8 cellular contexts compared by ENCODE assay signal in genomic region chr19:11446652-11447301, GRCh38. TPM values are rescaled to one million over a fixed set of nuclear protein-coding genes. Genes with fewer than 3 reads are reported as not detected.
DNase-seq lines count a peak whose midpoint lies in the region; ATAC-seq and TF ChIP-seq lines count a peak whose summit lies in the region.

No MANE protein-coding gene starts in this region.

- H3K9me3 Mint-ChIP-seq in GM23338 (no peaks in the 10 kb centered on the region; the same call in 2 of the 3 replicates), mesothelial cell of epicardium (no peaks in the 10 kb centered on the region)

- peak overlapping the region; percentile 65 for H3K27ac Mint-ChIP-seq in GM23338
- no peak overlapping the region for H3K27ac Mint-ChIP-seq in mesothelial cell of epicardium

- ATAC-seq in GM23338 (peak; percentile 91), thoracic aorta (ENCODE audit: insufficient number of reproducible peaks, low FRiP score, low read depth) (no peak), GM21576 (IDR thresholded peaks at IDR 0.05; ENCODE audit: unreplicated experiment) (no peak), HG02798 (IDR thresholded peaks at IDR 0.05; ENCODE audit: poor library complexity, unreplicated experiment) (no peak)

- H3K4me1 ChIP-seq in GM23338 (ENCODE audit: insufficient read depth) (peaks cover 10% of the 10 kb centered on the region), thoracic aorta (ENCODE audit: control insufficient read depth in 1 of 2, low read depth in 2 of 2) (no peaks in the 10 kb centered on the region)

- H3K4me3 Mint-ChIP-seq in GM23338 (no peak overlapping the region), mesothelial cell of epicardium (no peak overlapping the region)

- no peak overlapping the region for H3K4me2 ChIP-seq in GM23338

- H3K36me3 ChIP-seq in GM23338 (ENCODE audit: insufficient read depth): peaks cover 6% of the 10 kb centered on the region
- H3K36me3 ChIP-seq in thoracic aorta: peaks cover 49% of the 10 kb centered on the region

- DNase-seq in AML-193 (lab: John Stamatoyannopoulos, UW) (peak; percentile 11 to 17), GM23338 (ENCODE audit: low spot score) (peak; percentile 79), mesothelial cell of epicardium (ENCODE audit: low spot score in 2 of 2, unreplicated experiment in 2 of 2) (peak in 1 of 2 experiments; percentile 72), thoracic aorta (ENCODE audit: low spot score) (no peak)
- peak; percentile 62 for DNase-seq in activated CD4-positive, alpha-beta T cell treated with anti-CD3 and anti-CD28 coated beads for 48 hours
- peak; percentile 38 for DNase-seq in effector CD8-positive, alpha-beta T cell (lab: John Stamatoyannopoulos, UW)

- H3K4me3 ChIP-seq in GM23338: no peak overlapping the region
- H3K4me3 ChIP-seq in thoracic aorta: no peak overlapping the region

- H3K27me3 Mint-ChIP-seq in GM23338 (ENCODE audit: insufficient read depth, low read depth, poor library complexity): peaks cover 6% of the 10 kb centered on the region
- no peaks in the 10 kb centered on the region for H3K27me3 Mint-ChIP-seq in mesothelial cell of epicardium (ENCODE audit: low read depth)

- H3K36me3 Mint-ChIP-seq in GM23338 (ENCODE audit: low read depth) (peaks cover 48% of the 10 kb centered on the region), mesothelial cell of epicardium (peaks cover 11% of the 10 kb centered on the region)

- H3K4me1 Mint-ChIP-seq in GM23338: peaks cover 7% of the 10 kb centered on the region; the same call in 2 of the 3 replicates
- no peaks in the 10 kb centered on the region for H3K4me1 Mint-ChIP-seq in mesothelial cell of epicardium

- 0 out of 2 replicates have a peak, but pooled peaks cover 2% of the 10 kb centered on the region for H3F3A ChIP-seq in GM23338 (replicated peaks; ENCODE audit: low read depth)

- H3K9me2 ChIP-seq in GM23338 (ENCODE audit: insufficient read depth): no peaks in the 10 kb centered on the region

- no peaks in the 10 kb centered on the region; the same call in 1 of the 2 replicates for H4K20me1 ChIP-seq in GM23338 (replicated peaks; ENCODE audit: insufficient read depth)

- H3K27ac ChIP-seq in GM23338 (ENCODE audit: low read depth) (no peak overlapping the region), thoracic aorta (no peak overlapping the region)

- H3K27me3 ChIP-seq in GM23338 (ENCODE audit: insufficient read depth): no peaks in the 10 kb centered on the region
- no peaks in the 10 kb centered on the region for H3K27me3 ChIP-seq in thoracic aorta (replicated peaks; ENCODE audit: insufficient read depth)

- no peaks in the 10 kb centered on the region for H3K9me3 ChIP-seq in thoracic aorta

- no peaks in the 10 kb centered on the region for H3K79me2 ChIP-seq in GM23338 (replicated peaks; ENCODE audit: insufficient read depth)

- no peak overlapping the region for H2AFZ ChIP-seq in GM23338

- TF ChIP-seq CTCF in GM23338 (conservative IDR thresholded peaks at IDR 0.05; ENCODE audit: low read depth in 2 of 2): peak; percentile 89 to 97
- peak; percentile 48 for TF ChIP-seq CTCF in mesothelial cell of epicardium (IDR thresholded peaks at IDR 0.05; ENCODE audit: unreplicated experiment)
- TF ChIP-seq CTCF in thoracic aorta (IDR thresholded peaks at IDR 0.05): peak; percentile 74

TF ChIP-seq in GM23338, 12 proteins besides CTCF, POLR2A, EP300 and RAD21 (continues in another document):
- TF ChIP-seq EZH2 (IDR thresholded peaks at IDR 0.05; ENCODE audit: low read depth, unreplicated experiment): no peak
- TF ChIP-seq EZH2phosphoT487 (IDR thresholded peaks at IDR 0.05; ENCODE audit: unreplicated experiment): no peak
- no peak for TF ChIP-seq NANOG (IDR thresholded peaks at IDR 0.05; ENCODE audit: borderline replicate concordance)
- TF ChIP-seq POLR2AphosphoS5 (IDR thresholded peaks at IDR 0.05; ENCODE audit: low read depth): no peak
- TF ChIP-seq ZNF331 (CRISPR knock-in tag; IDR thresholded peaks at IDR 0.05; ENCODE audit: low read depth): no peak
- TF ChIP-seq, protein P1, sequence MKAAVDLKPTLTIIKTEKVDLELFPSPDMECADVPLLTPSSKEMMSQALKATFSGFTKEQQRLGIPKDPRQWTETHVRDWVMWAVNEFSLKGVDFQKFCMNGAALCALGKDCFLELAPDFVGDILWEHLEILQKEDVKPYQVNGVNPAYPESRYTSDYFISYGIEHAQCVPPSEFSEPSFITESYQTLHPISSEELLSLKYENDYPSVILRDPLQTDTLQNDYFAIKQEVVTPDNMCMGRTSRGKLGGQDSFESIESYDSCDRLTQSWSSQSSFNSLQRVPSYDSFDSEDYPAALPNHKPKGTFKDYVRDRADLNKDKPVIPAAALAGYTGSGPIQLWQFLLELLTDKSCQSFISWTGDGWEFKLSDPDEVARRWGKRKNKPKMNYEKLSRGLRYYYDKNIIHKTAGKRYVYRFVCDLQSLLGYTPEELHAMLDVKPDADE (IDR thresholded peaks at IDR 0.05): no peak
- TF ChIP-seq JUNB (IDR thresholded peaks at IDR 0.05; ENCODE audit: unreplicated experiment): no peak
- TF ChIP-seq ZNF114 (CRISPR knock-in tag; IDR thresholded peaks at IDR 0.05): no peak
- TF ChIP-seq REST (IDR thresholded peaks at IDR 0.05; ENCODE audit: unreplicated experiment): no peak
- TF ChIP-seq STAT1 (IDR thresholded peaks at IDR 0.05; ENCODE audit: unreplicated experiment): no peak

RNA-seq across cellular contexts. Expression of gene PRKCSH, which starts 11.3 kb away (rescaled TPM):
- total RNA-seq in GM23338 (2014; rRNA removed; shearing (Covaris generic)): 107 and 130 TPM in 2 replicates
- polyA plus RNA-seq in GM23338 (2016; fragmentation: Nextera tagmentation; extraction: Ambion mirVana): 85.3 and 90.3 TPM in 2 replicates
- total RNA-seq in mesothelial cell of epicardium (381 to 396 TPM (median 385 TPM) in 3 replicates), thoracic aorta (100 to 1,000 TPM; 121 to 123 TPM)

RNA-seq across cellular contexts. Expression of gene ODAD3, which starts 11.9 kb away (rescaled TPM):
- total RNA-seq in GM23338 (2014; rRNA removed; shearing (Covaris generic)): 0.54 and 1.5 TPM in 2 replicates
- 6.1 TPM in 2 replicates for polyA plus RNA-seq in GM23338 (2016; fragmentation: Nextera tagmentation; extraction: Ambion mirVana)
- total RNA-seq in mesothelial cell of epicardium (0.95 to 1.7 TPM (median 1.4 TPM) in 3 replicates), thoracic aorta (1 to 10 TPM in 1 of 2 donors, under 1 TPM in 1; 0.35 to 2.0 TPM)

RNA-seq across cellular contexts. Expression of gene RGL3, which starts 27.7 kb away (rescaled TPM):
- 46.8 and 49.4 TPM in 2 replicates for total RNA-seq in GM23338 (2014; rRNA removed; shearing (Covaris generic))
- polyA plus RNA-seq in GM23338 (2016; fragmentation: Nextera tagmentation; extraction: Ambion mirVana): 48.8 and 49.2 TPM in 2 replicates
- total RNA-seq in mesothelial cell of epicardium: 80.8 to 84.8 TPM (median 82.6 TPM) in 3 replicates
- 10 to 100 TPM; 43.6 to 47.4 TPM for total RNA-seq in thoracic aorta

RNA-seq across cellular contexts. Expression of gene ELAVL3, which starts 34.1 kb away (rescaled TPM):
- 1.2 and 1.7 TPM in 2 replicates for total RNA-seq in GM23338 (2014; rRNA removed; shearing (Covaris generic))
- polyA plus RNA-seq in GM23338 (2016; fragmentation: Nextera tagmentation; extraction: Ambion mirVana): 0.45 and 0.63 TPM in 2 replicates
- total RNA-seq in mesothelial cell of epicardium: 0.07 to 0.63 TPM in 2 of 3 replicates, not detected in the other
- total RNA-seq in thoracic aorta: not detected

RNA-seq across cellular contexts. Expression of gene ZNF653, which starts 58.9 kb away (rescaled TPM):
- total RNA-seq in GM23338 (2014; rRNA removed; shearing (Covaris generic)): 4.9 and 5.3 TPM in 2 replicates
- polyA plus RNA-seq in GM23338 (2016; fragmentation: Nextera tagmentation; extraction: Ambion mirVana): 2.5 and 4.1 TPM in 2 replicates
- total RNA-seq in mesothelial cell of epicardium (13.9 to 16.5 TPM (median 15.4 TPM) in 3 replicates), thoracic aorta (10 to 100 TPM in 1 of 2 donors, 1 to 10 TPM in 1; 5.4 to 25.0 TPM)
